ENCODE assay signal across 8 cellular contexts in the genomic region with DNA sequence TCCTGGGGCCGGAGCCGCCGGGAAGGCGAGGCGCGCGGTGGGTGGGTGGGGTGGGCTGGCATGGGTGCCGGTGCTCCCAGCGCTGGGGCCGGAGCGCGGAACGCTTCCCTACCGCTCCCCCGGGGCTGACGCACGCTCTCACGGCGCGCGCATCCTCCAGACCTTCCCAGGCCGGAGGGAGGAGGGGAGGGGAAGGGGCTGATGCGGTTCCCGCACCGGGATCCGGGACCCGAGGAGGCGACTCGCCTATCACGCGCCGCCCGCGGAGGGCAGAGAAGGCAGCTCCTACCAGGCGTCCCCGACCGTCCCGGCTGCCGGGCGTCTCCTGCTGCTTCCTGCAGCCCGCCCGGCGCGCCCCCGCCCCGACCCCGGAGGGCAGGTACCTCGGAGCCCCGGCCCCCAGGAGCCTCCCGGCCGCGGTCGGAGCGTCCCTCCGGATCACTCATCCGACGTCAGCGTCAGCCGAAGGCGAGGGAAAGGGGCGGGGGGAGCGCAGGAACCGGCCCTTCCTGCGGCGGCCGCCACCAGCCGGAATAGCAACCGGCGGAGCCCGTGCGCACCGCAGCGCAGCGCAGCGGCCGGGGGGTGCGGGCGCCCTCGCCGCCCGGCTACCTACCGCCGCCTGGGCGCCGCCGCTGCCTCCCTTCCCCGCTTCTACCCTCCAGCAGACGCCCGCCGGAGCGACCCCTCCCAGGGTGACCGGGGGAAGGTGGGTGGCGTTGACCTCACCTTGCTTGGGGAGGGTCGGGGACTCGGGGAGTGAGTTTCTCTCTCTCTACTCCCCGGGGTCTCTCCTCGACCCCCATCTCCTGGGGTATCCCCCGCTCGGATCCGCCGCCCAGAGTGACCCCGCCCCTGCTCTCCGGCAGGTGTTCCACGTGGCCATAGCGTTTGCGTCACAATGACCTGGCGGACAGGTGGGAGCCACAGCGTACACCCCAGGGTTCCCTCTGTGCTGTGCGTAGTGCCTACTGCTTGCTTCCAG. TPM values are rescaled to one million over a fixed set of nuclear protein-coding genes. Genes with fewer than 3 reads are reported as not detected.
DNase-seq lines count a peak whose midpoint lies in the region; ATAC-seq and FAIRE-seq lines count a peak whose summit lies in the region.

A gene (minus strand): TSS at position 457 of the 985 bp plus-strand sequence. CDS start 26,241 bp downstream, outside the sequence.

- no peak for FAIRE-seq in urothelium cell line (lab: Jason Lieb, UNC)

- peaks cover 55% of the 10 kb centered on the region for H3K27me3 Mint-ChIP-seq in activated naive CD4-positive, alpha-beta T cell treated with anti-CD3 and anti-CD28 coated beads, Interleukin-2, amount 10 ng/mL, durations not matched to agents 7 days and 5 days
- peaks cover 41% of the 10 kb centered on the region for H3K27me3 Mint-ChIP-seq in activated T-cell treated with anti-CD3 and anti-CD28 coated beads, Interleukin-2, amount 50 U/mL, for 72 hours (ENCODE audit: low read depth)
- H3K27me3 Mint-ChIP-seq in natural killer cell treated with Interleukin-12 subunit alpha and Interleukin-12 subunit beta and Interleukin-15 and Interleukin-18, amount 100 ng/mL, for 72 hours, result peaks cover 24 to 46% of the 10 kb centered on the region in 2 donors

- peak; percentile 51 for ATAC-seq in HG02981 (IDR thresholded peaks at IDR 0.05; ENCODE audit: unreplicated experiment)
- ATAC-seq in activated T-cell treated with anti-CD3 and anti-CD28 coated beads, Interleukin-2, amount 50 U/mL, for 72 hours (replicated peaks in 1 of 2), result peak; percentile 76 to 77
- ATAC-seq in natural killer cell treated with Interleukin-12 subunit alpha and Interleukin-12 subunit beta and Interleukin-15 and Interleukin-18, amount 100 ng/mL, for 72 hours, result peak; percentile 67 to 74

- no peaks in the 10 kb centered on the region for H3K9me3 Mint-ChIP-seq in activated naive CD4-positive, alpha-beta T cell treated with anti-CD3 and anti-CD28 coated beads, Interleukin-2, amount 10 ng/mL, durations not matched to agents 7 days and 5 days
- H3K9me3 Mint-ChIP-seq in activated T-cell treated with anti-CD3 and anti-CD28 coated beads, Interleukin-2, amount 50 U/mL, for 72 hours, result no peaks in the 10 kb centered on the region
- H3K9me3 Mint-ChIP-seq in natural killer cell treated with Interleukin-12 subunit alpha and Interleukin-12 subunit beta and Interleukin-15 and Interleukin-18, amount 100 ng/mL, for 72 hours, result no peaks in the 10 kb centered on the region

- peak; percentile 41 for DNase-seq in activated naive CD4-positive, alpha-beta T cell treated with anti-CD3 and anti-CD28 coated beads, Interleukin-2, amount 10 ng/mL, durations not matched to agents 7 days and 5 days
- no peak for DNase-seq in activated naive CD4-positive, alpha-beta T cell (lab: John Stamatoyannopoulos, UW)
- peak; percentile 81 for DNase-seq in NCI-H226
- DNase-seq in activated T-cell treated with anti-CD3 and anti-CD28 coated beads, Interleukin-2, amount 50 U/mL, for 72 hours, result peak; percentile 38 to 42
- peak; percentile 32 for DNase-seq in foreskin melanocyte
- DNase-seq in natural killer cell treated with Interleukin-12 subunit alpha and Interleukin-12 subunit beta and Interleukin-15 and Interleukin-18, amount 100 ng/mL, for 72 hours (ENCODE audit: low spot score), result peak; percentile 60
- peak; percentile 41 for DNase-seq in urothelium cell line (ENCODE audit: low spot score)

- no peak within 1 kb of the TSS for H3K27ac Mint-ChIP-seq in activated naive CD4-positive, alpha-beta T cell treated with anti-CD3 and anti-CD28 coated beads, Interleukin-2, amount 10 ng/mL, durations not matched to agents 7 days and 5 days
- peak within 1 kb of the TSS; percentile 29 for H3K27ac Mint-ChIP-seq in activated T-cell treated with anti-CD3 and anti-CD28 coated beads, Interleukin-2, amount 50 U/mL, for 72 hours
- no peak within 1 kb of the TSS for H3K27ac Mint-ChIP-seq in natural killer cell treated with Interleukin-12 subunit alpha and Interleukin-12 subunit beta and Interleukin-15 and Interleukin-18, amount 100 ng/mL, for 72 hours

- CTCF ChIA-PET in activated naive CD4-positive, alpha-beta T cell treated with anti-CD3 and anti-CD28 coated beads, Interleukin-2, amount 10 ng/mL, durations not matched to agents 7 days and 5 days (lab: Charles Lee), result interaction anchor here (1.1 kb wide), 1 partner anchor 34 kb away, joined by 3 read pairs; no protein-coding TSS in a partner anchor

- H3K36me3 Mint-ChIP-seq in activated naive CD4-positive, alpha-beta T cell treated with anti-CD3 and anti-CD28 coated beads, Interleukin-2, amount 10 ng/mL, durations not matched to agents 7 days and 5 days, result no peaks in the 10 kb centered on the region
- no peaks in the 10 kb centered on the region for H3K36me3 Mint-ChIP-seq in activated T-cell treated with anti-CD3 and anti-CD28 coated beads, Interleukin-2, amount 50 U/mL, for 72 hours (ENCODE audit: insufficient read depth in 2 of 2)
- H3K36me3 Mint-ChIP-seq in natural killer cell treated with Interleukin-12 subunit alpha and Interleukin-12 subunit beta and Interleukin-15 and Interleukin-18, amount 100 ng/mL, for 72 hours, result no peaks in the 10 kb centered on the region

- peaks cover 8% of the 10 kb centered on the region for H3K4me1 Mint-ChIP-seq in activated naive CD4-positive, alpha-beta T cell treated with anti-CD3 and anti-CD28 coated beads, Interleukin-2, amount 10 ng/mL, durations not matched to agents 7 days and 5 days
- peaks cover 8% of the 10 kb centered on the region for H3K4me1 Mint-ChIP-seq in activated T-cell treated with anti-CD3 and anti-CD28 coated beads, Interleukin-2, amount 50 U/mL, for 72 hours (ENCODE audit: low read depth)
- H3K4me1 Mint-ChIP-seq in natural killer cell treated with Interleukin-12 subunit alpha and Interleukin-12 subunit beta and Interleukin-15 and Interleukin-18, amount 100 ng/mL, for 72 hours (ENCODE audit: low read depth in 2 of 2), result peaks cover 5 to 7% of the 10 kb centered on the region in 2 donors

- H3K4me3 Mint-ChIP-seq in activated naive CD4-positive, alpha-beta T cell treated with anti-CD3 and anti-CD28 coated beads, Interleukin-2, amount 10 ng/mL, durations not matched to agents 7 days and 5 days, result peak within 1 kb of the TSS; percentile 71
- peak within 1 kb of the TSS; percentile 83 to 86 for H3K4me3 Mint-ChIP-seq in activated T-cell treated with anti-CD3 and anti-CD28 coated beads, Interleukin-2, amount 50 U/mL, for 72 hours
- peak within 1 kb of the TSS; percentile 76 for H3K4me3 Mint-ChIP-seq in natural killer cell treated with Interleukin-12 subunit alpha and Interleukin-12 subunit beta and Interleukin-15 and Interleukin-18, amount 100 ng/mL, for 72 hours

RNA-seq across cellular contexts. Expression of the gene that starts here (rescaled TPM):
- total RNA-seq in activated T-cell treated with anti-CD3 and anti-CD28 coated beads, Interleukin-2, amount 50 U/mL, for 72 hours, result 1 to 10 TPM; 2.7 to 4.6 TPM
- under 1 TPM; 0.31 to 0.45 TPM for total RNA-seq in natural killer cell treated with Interleukin-12 subunit alpha and Interleukin-12 subunit beta and Interleukin-15 and Interleukin-18, amount 100 ng/mL, for 72 hours

Comparison
In these comparisons a context has a peak if more than half of its experiments do, and no peak if none do; other contexts are left out.
1. DNase-seq: peak in activated naive CD4-positive, alpha-beta T cell treated with anti-CD3 and anti-CD28 coated beads, Interleukin-2, amount 10 ng/mL, durations not matched to agents 7 days and 5 days (single experiment), NCI-H226 (single experiment), activated T-cell treated with anti-CD3 and anti-CD28 coated beads, Interleukin-2, amount 50 U/mL, for 72 hours (2 of 2), foreskin melanocyte (single experiment) and urothelium cell line (single experiment); none in activated naive CD4-positive, alpha-beta T cell (0 of 4).
2. Peak in DNase-seq and ATAC-seq in natural killer cell treated with Interleukin-12 subunit alpha and Interleukin-12 subunit beta and Interleukin-15 and Interleukin-18, amount 100 ng/mL, for 72 hours; RNA of the gene not detected or under 1 TPM.
3. Peak in every context shown above with its lines, with median percentiles within 50 percentile points of each other: H3K4me3 Mint-ChIP-seq and ATAC-seq.